In the genomic region with DNA sequence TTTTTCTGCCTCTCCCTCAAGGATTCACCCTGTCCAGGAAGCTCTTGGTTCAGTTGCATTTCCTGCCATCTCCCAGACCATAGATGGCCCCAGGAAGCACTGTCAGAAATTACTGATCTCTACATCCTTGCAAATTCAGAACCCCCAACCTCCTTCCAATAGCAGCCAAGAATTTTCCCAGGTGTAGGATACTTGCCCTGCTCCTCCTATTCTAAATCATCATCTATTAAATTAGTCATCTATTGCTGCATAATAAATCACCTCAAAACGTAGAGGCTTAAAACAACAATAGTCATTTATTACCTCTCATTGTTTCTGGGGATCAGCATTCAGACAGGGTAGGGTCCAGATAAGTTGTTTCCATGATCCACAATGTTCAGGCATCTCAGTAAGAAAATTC, we compare ENCODE assay signal across 24 cellular contexts. TPM values are rescaled to one million over a fixed set of nuclear protein-coding genes. Genes with fewer than 3 reads are reported as not detected.
"Had no signal": no experiment of that assay in that cellular context is flagged by ENCODE, and none has a peak within 500 bp of the region (broad histone marks: within the 10 kb centered on the region; RNA-seq: fewer than 3 reads in every experiment).

No MANE protein-coding gene starts in this region.

- DNase-seq: dermis blood vessel endothelial cell; dorsolateral prefrontal cortex; effector CD4-positive, alpha-beta T cell; effector memory CD4-positive, alpha-beta T cell; foreskin melanocyte; gastrocnemius medialis; glutamatergic neuron; head of caudate nucleus; heart right ventricle; hippocampal formation; left cardiac atrium; left lung; left ventricle myocardium superior; lower lobe of right lung; mesenchymal stem cell; mucosa of descending colon; naive B cell had no signal

- H3K9me3 Mint-ChIP-seq: mesothelial cell of epicardium had no signal

- H3K27ac Mint-ChIP-seq: mesothelial cell of epicardium, naive B cell had no signal

- FAIRE-seq: colon, endothelial cell of umbilical vein, islet of Langerhans, keratinocyte had no signal

- H3K4me1 Mint-ChIP-seq: mesothelial cell of epicardium, naive B cell had no signal

- H3K27ac ChIP-seq: coronary artery, dorsolateral prefrontal cortex, esophagus muscularis mucosa, gastrocnemius medialis, heart right ventricle, left lung, lower lobe of right lung had no signal

- H3K4me1 ChIP-seq: gastrocnemius medialis, heart right ventricle, left lung, lower lobe of right lung had no signal

- H3K36me3 Mint-ChIP-seq: mesothelial cell of epicardium, naive B cell had no signal

- H3K27me3 ChIP-seq: dorsolateral prefrontal cortex, esophagus muscularis mucosa, gastrocnemius medialis, heart right ventricle, left lung had no signal

- ATAC-seq: gastrocnemius medialis, heart right ventricle, left cardiac atrium, left ventricle myocardium superior, lower lobe of right lung, mucosa of descending colon had no signal

- H3K4me3 Mint-ChIP-seq: mesothelial cell of epicardium, naive B cell had no signal

RNA-seq across cellular contexts. Expression of gene ADRA1B, which starts 26.1 kb away (rescaled TPM):
- total RNA-seq: endothelial cell of umbilical vein had no signal
